8 cellular contexts compared by ENCODE assay signal in genomic region chr22:41687901-41688364, GRCh38. TPM values are rescaled to one million over a fixed set of nuclear protein-coding genes. Genes with fewer than 3 reads are reported as not detected.
DNase-seq lines count a peak whose midpoint lies in the region; ATAC-seq and TF ChIP-seq lines count a peak whose summit lies in the region.

No MANE protein-coding gene starts in this region.

- H3K27ac Mint-ChIP-seq in GM23338 = peak overlapping the region; percentile 80; the same call in 1 of the 2 replicates
- H3K27ac Mint-ChIP-seq in chondrocyte (ENCODE audit: unreplicated experiment) = peak overlapping the region; percentile 99

- H3K27me3 ChIP-seq in BLaER1 treated with 17β-estradiol and CSF1 and Interleukin-3, amounts not matched to agents 10 nM and 100 nM = no peaks in the 10 kb centered on the region
- no peaks in the 10 kb centered on the region for H3K27me3 ChIP-seq in GM23338 (ENCODE audit: insufficient read depth)

- peak overlapping the region; percentile 88 to 97 (median 92) for H3K9ac ChIP-seq in BLaER1 treated with 17β-estradiol and CSF1 and Interleukin-3, amounts not matched to agents 10 nM and 100 nM

- intact Hi-C loops in left colon (cut with DNase I, micrococcal nuclease) = no loop called here
- intact Hi-C loops in posterior cingulate gyrus (cut with DNase I) = no loop called here

- H3K36me3 Mint-ChIP-seq in GM23338 (ENCODE audit: low read depth) = peaks cover 4% of the 10 kb centered on the region; the same call in 2 of the 3 replicates
- no peaks in the 10 kb centered on the region for H3K36me3 Mint-ChIP-seq in chondrocyte (ENCODE audit: low read depth)

- peaks cover 0 to 22% (median 16%) of the 10 kb centered on the region in 11 experiments; a peak in 11 of 22 replicates for H3K36me3 ChIP-seq in BLaER1 treated with 17β-estradiol and CSF1 and Interleukin-3, amounts not matched to agents 10 nM and 100 nM
- no peaks in the 10 kb centered on the region for H3K36me3 ChIP-seq in GM23338 (ENCODE audit: insufficient read depth)

- H3K4me3 Mint-ChIP-seq in GM23338 (peak overlapping the region; percentile 93), chondrocyte (ENCODE audit: unreplicated experiment) (peak overlapping the region; percentile 91)

- TF ChIP-seq CTCF in GM23338 (conservative IDR thresholded peaks at IDR 0.05; ENCODE audit: low read depth in 2 of 2) = no peak
- no peak for TF ChIP-seq CTCF in chondrocyte (IDR thresholded peaks at IDR 0.05)

- peak overlapping the region; percentile 80 to 99 (median 95) for H3K4me2 ChIP-seq in BLaER1 treated with 17β-estradiol and CSF1 and Interleukin-3, amounts not matched to agents 10 nM and 100 nM
- H3K4me2 ChIP-seq in GM23338 = peak overlapping the region; percentile 90

- H3K9me3 Mint-ChIP-seq in GM23338 = peaks cover 3% of the 10 kb centered on the region; the same call in 1 of the 3 replicates
- H3K9me3 Mint-ChIP-seq in chondrocyte (ENCODE audit: low read depth) = no peaks in the 10 kb centered on the region

- peaks cover 56% of the 10 kb centered on the region for H3K79me2 ChIP-seq in GM23338 (replicated peaks; ENCODE audit: insufficient read depth)

- peaks cover 6% of the 10 kb centered on the region; the same call in 1 of the 3 replicates for H3K4me1 Mint-ChIP-seq in GM23338
- peaks cover 34% of the 10 kb centered on the region for H3K4me1 Mint-ChIP-seq in chondrocyte (ENCODE audit: low read depth)

- H3K27me3 Mint-ChIP-seq in GM23338 (ENCODE audit: insufficient read depth, low read depth, poor library complexity) (peaks cover 7% of the 10 kb centered on the region), chondrocyte (ENCODE audit: low read depth) (no peaks in the 10 kb centered on the region)

- peaks cover 0 to 8% (median 0%) of the 10 kb centered on the region in 11 experiments; a peak in 2 of 22 replicates for H3K9me3 ChIP-seq in BLaER1 treated with 17β-estradiol and CSF1 and Interleukin-3, amounts not matched to agents 10 nM and 100 nM (replicated peaks in 1 of 11)

- peaks cover 5 to 44% (median 38%) of the 10 kb centered on the region in 11 experiments; a peak in 19 of 22 replicates for H4K20me1 ChIP-seq in BLaER1 treated with 17β-estradiol and CSF1 and Interleukin-3, amounts not matched to agents 10 nM and 100 nM
- H4K20me1 ChIP-seq in GM23338 (replicated peaks; ENCODE audit: insufficient read depth) = peaks cover 24% of the 10 kb centered on the region

- peak overlapping the region; percentile 93 for H2AFZ ChIP-seq in GM23338

- DNase-seq in GM23338 (ENCODE audit: low spot score) = peak; percentile 63
- DNase-seq in RPMI7951 (ENCODE audit: low read depth) = peak; percentile 26
- no peak for DNase-seq in chondrocyte (ENCODE audit: low spot score)
- DNase-seq in left colon = peak in 1 of 2 donors; percentile 46
- DNase-seq in substantia nigra (lab: John Stamatoyannopoulos, UW) = peak in 4 of 49 donors; percentile 29 to 41 (median 32)
- no peak for DNase-seq in posterior cingulate gyrus
- no peak for DNase-seq in activated gamma-delta T cell (lab: John Stamatoyannopoulos, UW)

- no peaks in the 10 kb centered on the region for H3K9me2 ChIP-seq in GM23338 (ENCODE audit: insufficient read depth)

- H3K27ac ChIP-seq in BLaER1 treated with 17β-estradiol and CSF1 and Interleukin-3, amounts not matched to agents 10 nM and 100 nM = peak overlapping the region; percentile 87 to 98 (median 94)
- H3K27ac ChIP-seq in GM23338 (ENCODE audit: low read depth) (0 out of 2 replicates have a peak overlapping the region, but pooled peaks have one; percentile 89), substantia nigra (ENCODE audit: low read depth, low read length, poor library complexity, severe bottlenecking) (peak overlapping the region; percentile 83)

- peak overlapping the region; percentile 69 to 95 (median 80) for H3K4me3 ChIP-seq in BLaER1 treated with 17β-estradiol and CSF1 and Interleukin-3, amounts not matched to agents 10 nM and 100 nM
- H3K4me3 ChIP-seq in GM23338 = peak overlapping the region; percentile 93

- H3F3A ChIP-seq in GM23338 (replicated peaks; ENCODE audit: low read depth) = peaks cover 8% of the 10 kb centered on the region; the same call in 1 of the 2 replicates

- peaks cover 32 to 43% (median 38%) of the 10 kb centered on the region in 10 experiments for H3K4me1 ChIP-seq in BLaER1 treated with 17β-estradiol and CSF1 and Interleukin-3, amounts not matched to agents 10 nM and 100 nM
- peaks cover 5% of the 10 kb centered on the region; the same call in 1 of the 2 replicates for H3K4me1 ChIP-seq in GM23338 (ENCODE audit: insufficient read depth)

- ATAC-seq in GM23338 = peak; percentile 59
- ATAC-seq in left colon = peak; percentile 44

TF ChIP-seq in GM23338, 12 proteins besides CTCF, POLR2A, EP300 and RAD21 (continues in another document):
- TF ChIP-seq EZH2 (IDR thresholded peaks at IDR 0.05; ENCODE audit: low read depth, unreplicated experiment) (no peak), ZNF462 (CRISPR knock-in tag; IDR thresholded peaks at IDR 0.05) (no peak), ZNF114 (CRISPR knock-in tag; IDR thresholded peaks at IDR 0.05) (no peak)

RNA-seq across cellular contexts. Expression of gene SNU13, which starts 0.7 kb away (rescaled TPM):
- total RNA-seq in GM23338 (2014; rRNA removed; shearing (Covaris generic)) = 163 and 193 TPM in 2 replicates
- polyA plus RNA-seq in GM23338 (2016; fragmentation: Nextera tagmentation; extraction: Ambion mirVana) = 464 and 512 TPM in 2 replicates
- total RNA-seq in RPMI7951 (2014; rRNA removed; shearing (Covaris generic)) = 153 and 175 TPM in 2 replicates
- 88.8 to 111 TPM (median 89.5 TPM) in 3 replicates for total RNA-seq in chondrocyte
- 10 to 100 TPM; 87.8 to 91.4 TPM for total RNA-seq in left colon

RNA-seq across cellular contexts. Expression of gene MEI1, which starts 11.4 kb away (rescaled TPM):
- total RNA-seq in GM23338 (2014; rRNA removed; shearing (Covaris generic)) = 0.27 and 0.28 TPM in 2 replicates
- polyA plus RNA-seq in GM23338 (2016; fragmentation: Nextera tagmentation; extraction: Ambion mirVana) = 0.09 and 0.87 TPM in 2 replicates
- total RNA-seq in RPMI7951 (2014; rRNA removed; shearing (Covaris generic)) = not detected in 2 replicates
- 0.40 to 0.85 TPM in 2 of 3 replicates, not detected in the other for total RNA-seq in chondrocyte
- total RNA-seq in left colon = 1 to 10 TPM; 1.9 to 6.2 TPM

Comparison
In these comparisons a context has a peak if more than half of its experiments do, and no peak if none do; other contexts are left out.
1. DNase-seq: peak in GM23338 (single experiment) and RPMI7951 (single experiment); none in chondrocyte (single experiment), posterior cingulate gyrus (0 of 10) and activated gamma-delta T cell (single experiment).
2. Peak in every context shown above with its lines, with median percentiles within 50 percentile points of each other: H3K27ac ChIP-seq.